40 cellular contexts compared by ENCODE assay signal in genomic region chr12:109651596-109651995, GRCh38.
"Had no signal": no experiment of that assay in that cellular context is flagged by ENCODE, and none has a peak within 500 bp of the region (broad histone marks: within the 10 kb centered on the region; RNA-seq: fewer than 3 reads in every experiment).

No MANE protein-coding gene starts in this region.

- ATAC-seq: activated naive CD4-positive, alpha-beta T cell treated with anti-CD3 and anti-CD28 coated beads, Interleukin-2, amount 50 U/mL, for 72 hours; activated naive CD8-positive, alpha-beta T cell treated with anti-CD3 and anti-CD28 coated beads, Interleukin-2, amount 50 U/mL, for 24 hours; activated T-cell treated with anti-CD3 and anti-CD28 coated beads, Interleukin-2, amount 50 U/mL, for 4 hours; activated T-cell treated with anti-CD3 and anti-CD28 coated beads, Interleukin-2, amount 50 U/mL, for 72 hours; activated T-helper 17 cell treated with anti-CD3 and anti-CD28 coated beads, Interleukin-2, amount 50 U/mL, for 72 hours; body of pancreas had no signal

- DNase-seq: activated effector memory CD4-positive, alpha-beta T cell treated with anti-CD3 and anti-CD28 coated beads, Interleukin-2, amount 50 U/mL, for 16 hours; activated effector memory CD4-positive, alpha-beta T cell treated with Interleukin-2 at 50 U/mL for 16 hours; activated gamma-delta T cell; activated gamma-delta T cell treated with Interleukin-2 at 50 U/mL for 16 hours; activated naive CD4-positive, alpha-beta T cell; activated naive CD4-positive, alpha-beta T cell treated with anti-CD3 and anti-CD28 coated beads for 36 hours; activated naive CD4-positive, alpha-beta T cell treated with anti-CD3 and anti-CD28 coated beads, Interleukin-2, amount 10 ng/mL, durations not matched to agents 7 days and 5 days; activated naive CD4-positive, alpha-beta T cell treated with anti-CD3 and anti-CD28 coated beads, Interleukin-2, amount 50 U/mL, for 16 hours; activated naive CD4-positive, alpha-beta T cell treated with Interleukin-2 at 50 U/mL for 16 hours; activated naive CD8-positive, alpha-beta T cell treated with anti-CD3 and anti-CD28 coated beads for 36 hours; activated naive CD8-positive, alpha-beta T cell treated with anti-CD3 and anti-CD28 coated beads, Interleukin-2, amount 10 ng/mL, durations not matched to agents 7 days and 5 days; activated naive CD8-positive, alpha-beta T cell treated with anti-CD3 and anti-CD28 coated beads, Interleukin-2, amount 50 U/mL, for 24 hours; activated T-cell treated with anti-CD3 and anti-CD28 coated beads, Interleukin-2, amount 50 U/mL, for 1 hour; activated T-cell treated with anti-CD3 and anti-CD28 coated beads, Interleukin-2, amount 50 U/mL, for 24 hours; activated T-cell treated with anti-CD3 and anti-CD28 coated beads, Interleukin-2, amount 50 U/mL, for 4 hours; activated T-cell treated with anti-CD3 and anti-CD28 coated beads, Interleukin-2, amount 50 U/mL, for 48 hours; activated T-cell treated with anti-CD3 and anti-CD28 coated beads, Interleukin-2, amount 50 U/mL, for 72 hours; adrenal gland; amniotic stem cell; amygdala; anterior cingulate cortex; aorta; body of pancreas; brain microvascular endothelial cell; caudate nucleus; central memory CD4-positive, alpha-beta T cell; cerebellar nuclear complex had no signal

- H3K9me3 ChIP-seq: adrenal gland, ascending aorta, body of pancreas, breast epithelium had no signal

- H3K4me1 Mint-ChIP-seq: activated naive CD4-positive, alpha-beta T cell treated with anti-CD3 and anti-CD28 coated beads, Interleukin-2, amount 10 ng/mL, durations not matched to agents 7 days and 5 days; activated naive CD4-positive, alpha-beta T cell treated with anti-CD3 and anti-CD28 coated beads, Interleukin-2, amount 50 U/mL, for 24 hours; activated naive CD8-positive, alpha-beta T cell treated with anti-CD3 and anti-CD28 coated beads for 36 hours; activated naive CD8-positive, alpha-beta T cell treated with anti-CD3 and anti-CD28 coated beads, Interleukin-2, amount 10 ng/mL, durations not matched to agents 7 days and 5 days; activated naive CD8-positive, alpha-beta T cell treated with anti-CD3 and anti-CD28 coated beads, Interleukin-2, amount 50 U/mL, for 24 hours; activated T-helper 17 cell treated with anti-CD3 and anti-CD28 coated beads, Interleukin-2, amount 50 U/mL, for 72 hours; central memory CD8-positive, alpha-beta T cell had no signal

- H3K27ac Mint-ChIP-seq: activated naive CD4-positive, alpha-beta T cell treated with anti-CD3 and anti-CD28 coated beads for 36 hours; activated naive CD4-positive, alpha-beta T cell treated with anti-CD3 and anti-CD28 coated beads, Interleukin-2, amount 10 ng/mL, durations not matched to agents 7 days and 5 days; activated naive CD4-positive, alpha-beta T cell treated with anti-CD3 and anti-CD28 coated beads, Interleukin-2, amount 50 U/mL, for 24 hours; activated naive CD4-positive, alpha-beta T cell treated with anti-CD3 and anti-CD28 coated beads, Interleukin-2, amount 50 U/mL, for 72 hours; activated naive CD8-positive, alpha-beta T cell; activated naive CD8-positive, alpha-beta T cell treated with anti-CD3 and anti-CD28 coated beads for 36 hours; activated naive CD8-positive, alpha-beta T cell treated with anti-CD3 and anti-CD28 coated beads, Interleukin-2, amount 10 ng/mL, durations not matched to agents 7 days and 5 days; activated naive CD8-positive, alpha-beta T cell treated with anti-CD3 and anti-CD28 coated beads, Interleukin-2, amount 50 U/mL, for 24 hours; activated T-cell treated with anti-CD3 and anti-CD28 coated beads, Interleukin-2, amount 50 U/mL, for 24 hours; activated T-cell treated with anti-CD3 and anti-CD28 coated beads, Interleukin-2, amount 50 U/mL, for 72 hours; activated T-helper 1 cell treated with anti-CD3 and anti-CD28 coated beads, Interleukin-12 subunit alpha, Interleukin-12 subunit beta, Interleukin-2, Interleukin-4 antibody, amounts not matched to agents 30 ng/mL and 10 ng/mL and 1 ng/mL, durations not matched to agents 14 hours and 24 hours and 36 hours; activated T-helper 17 cell treated with anti-CD3 and anti-CD28 coated beads, Interleukin-2, amount 50 U/mL, for 72 hours; activated T-helper 2 cell treated with anti-CD3 and anti-CD28 coated beads, Interferon-gamma antibody, Interleukin-2, Interleukin-4, amounts not matched to agents 10 μg/mL and 5 μg/mL and 100 μg/mL, durations not matched to agents 14 hours and 24 hours and 36 hours had no signal

- FAIRE-seq: astrocyte, bronchial epithelial cell had no signal

- H3K36me3 ChIP-seq: adrenal gland, ascending aorta, brain microvascular endothelial cell, breast epithelium, cardiac muscle cell had no signal

- H3K4me1 ChIP-seq: adrenal gland, ascending aorta, body of pancreas, breast epithelium had no signal

- H3K27me3 ChIP-seq: adrenal gland, ascending aorta, body of pancreas, cardiac muscle cell had no signal

- H3K9me3 Mint-ChIP-seq: activated naive CD4-positive, alpha-beta T cell treated with anti-CD3 and anti-CD28 coated beads for 36 hours; activated naive CD4-positive, alpha-beta T cell treated with anti-CD3 and anti-CD28 coated beads, Interleukin-2, amount 10 ng/mL, durations not matched to agents 7 days and 5 days; activated naive CD4-positive, alpha-beta T cell treated with anti-CD3 and anti-CD28 coated beads, Interleukin-2, amount 50 U/mL, for 24 hours; activated naive CD4-positive, alpha-beta T cell treated with anti-CD3 and anti-CD28 coated beads, Interleukin-2, amount 50 U/mL, for 72 hours; activated naive CD8-positive, alpha-beta T cell treated with anti-CD3 and anti-CD28 coated beads for 36 hours; activated naive CD8-positive, alpha-beta T cell treated with anti-CD3 and anti-CD28 coated beads, Interleukin-2, amount 10 ng/mL, durations not matched to agents 7 days and 5 days; activated naive CD8-positive, alpha-beta T cell treated with anti-CD3 and anti-CD28 coated beads, Interleukin-2, amount 50 U/mL, for 24 hours; activated T-cell treated with anti-CD3 and anti-CD28 coated beads, Interleukin-2, amount 50 U/mL, for 24 hours; activated T-cell treated with anti-CD3 and anti-CD28 coated beads, Interleukin-2, amount 50 U/mL, for 4 hours; activated T-cell treated with anti-CD3 and anti-CD28 coated beads, Interleukin-2, amount 50 U/mL, for 72 hours; activated T-helper 1 cell treated with anti-CD3 and anti-CD28 coated beads, Interleukin-12 subunit alpha, Interleukin-12 subunit beta, Interleukin-2, Interleukin-4 antibody, amounts not matched to agents 30 ng/mL and 10 ng/mL and 1 ng/mL, durations not matched to agents 14 hours and 24 hours and 36 hours; activated T-helper 17 cell treated with anti-CD3 and anti-CD28 coated beads, Interleukin-2, amount 50 U/mL, for 72 hours; activated T-helper 2 cell treated with anti-CD3 and anti-CD28 coated beads, Interferon-gamma antibody, Interleukin-2, Interleukin-4, amounts not matched to agents 10 μg/mL and 5 μg/mL and 100 μg/mL, durations not matched to agents 14 hours and 24 hours and 36 hours; central memory CD8-positive, alpha-beta T cell had no signal

- H3K4me3 ChIP-seq: adrenal gland, ascending aorta, body of pancreas, breast epithelium, cardiac muscle cell had no signal

- H3K4me3 Mint-ChIP-seq: activated naive CD4-positive, alpha-beta T cell treated with anti-CD3 and anti-CD28 coated beads for 36 hours; activated naive CD4-positive, alpha-beta T cell treated with anti-CD3 and anti-CD28 coated beads, Interleukin-2, amount 10 ng/mL, durations not matched to agents 7 days and 5 days; activated naive CD4-positive, alpha-beta T cell treated with anti-CD3 and anti-CD28 coated beads, Interleukin-2, amount 50 U/mL, for 24 hours; activated naive CD8-positive, alpha-beta T cell; activated naive CD8-positive, alpha-beta T cell treated with anti-CD3 and anti-CD28 coated beads for 36 hours; activated naive CD8-positive, alpha-beta T cell treated with anti-CD3 and anti-CD28 coated beads, Interleukin-2, amount 10 ng/mL, durations not matched to agents 7 days and 5 days; activated naive CD8-positive, alpha-beta T cell treated with anti-CD3 and anti-CD28 coated beads, Interleukin-2, amount 50 U/mL, for 24 hours; activated T-cell treated with anti-CD3 and anti-CD28 coated beads, Interleukin-2, amount 50 U/mL, for 24 hours; activated T-cell treated with anti-CD3 and anti-CD28 coated beads, Interleukin-2, amount 50 U/mL, for 4 hours; activated T-cell treated with anti-CD3 and anti-CD28 coated beads, Interleukin-2, amount 50 U/mL, for 72 hours; activated T-helper 1 cell treated with anti-CD3 and anti-CD28 coated beads, Interleukin-12 subunit alpha, Interleukin-12 subunit beta, Interleukin-2, Interleukin-4 antibody, amounts not matched to agents 30 ng/mL and 10 ng/mL and 1 ng/mL, durations not matched to agents 14 hours and 24 hours and 36 hours; activated T-helper 17 cell treated with anti-CD3 and anti-CD28 coated beads, Interleukin-2, amount 50 U/mL, for 72 hours; brain; central memory CD8-positive, alpha-beta T cell had no signal

- H3K36me3 Mint-ChIP-seq: activated naive CD4-positive, alpha-beta T cell treated with anti-CD3 and anti-CD28 coated beads, Interleukin-2, amount 10 ng/mL, durations not matched to agents 7 days and 5 days; activated naive CD4-positive, alpha-beta T cell treated with anti-CD3 and anti-CD28 coated beads, Interleukin-2, amount 50 U/mL, for 24 hours; activated naive CD4-positive, alpha-beta T cell treated with anti-CD3 and anti-CD28 coated beads, Interleukin-2, amount 50 U/mL, for 72 hours; activated naive CD8-positive, alpha-beta T cell; activated naive CD8-positive, alpha-beta T cell treated with anti-CD3 and anti-CD28 coated beads for 36 hours; activated naive CD8-positive, alpha-beta T cell treated with anti-CD3 and anti-CD28 coated beads, Interleukin-2, amount 10 ng/mL, durations not matched to agents 7 days and 5 days; brain had no signal

- H3K27ac ChIP-seq: adrenal gland, ascending aorta, body of pancreas, brain microvascular endothelial cell, breast epithelium, cardiac muscle cell had no signal
